1 cellular context compared by ENCODE assay signal in the genomic region with DNA sequence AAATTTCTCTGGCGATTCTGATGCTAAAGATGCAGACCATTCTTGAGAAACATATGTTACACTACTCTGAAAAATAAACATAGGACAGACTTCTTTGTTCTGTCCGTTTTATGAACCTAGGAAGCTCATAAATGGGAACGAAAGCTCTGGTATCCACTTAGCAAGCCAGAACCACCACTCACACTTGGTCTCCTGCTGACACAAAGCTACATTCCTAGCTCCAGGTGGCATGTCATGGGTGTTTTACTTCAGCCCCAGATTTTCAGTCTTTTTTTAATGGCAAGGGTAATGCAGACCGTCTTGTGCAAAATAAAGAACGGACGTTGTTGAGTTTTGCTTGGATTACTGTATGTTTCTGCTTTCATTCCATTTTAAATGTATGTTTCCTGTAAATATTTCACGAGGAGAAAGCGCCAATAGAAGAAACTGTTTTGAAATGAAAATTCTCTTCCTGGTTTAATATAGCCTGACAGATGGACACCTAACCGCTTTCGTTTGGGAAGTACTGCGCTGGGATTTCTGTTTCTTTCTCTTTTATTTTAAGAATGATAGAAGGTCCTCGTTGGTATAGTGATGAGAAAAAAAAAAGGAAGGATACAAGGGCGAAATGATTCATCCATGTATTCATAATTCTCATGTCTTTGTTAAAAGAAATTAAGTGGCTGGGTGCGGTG.
TF ChIP-seq lines count a peak whose summit lies in the region.

No MANE protein-coding gene starts in this region.

TF ChIP-seq in HepG2, 621 proteins besides CTCF, POLR2A, EP300 and RAD21 (continued from another document):
- TF ChIP-seq, protein P1, sequence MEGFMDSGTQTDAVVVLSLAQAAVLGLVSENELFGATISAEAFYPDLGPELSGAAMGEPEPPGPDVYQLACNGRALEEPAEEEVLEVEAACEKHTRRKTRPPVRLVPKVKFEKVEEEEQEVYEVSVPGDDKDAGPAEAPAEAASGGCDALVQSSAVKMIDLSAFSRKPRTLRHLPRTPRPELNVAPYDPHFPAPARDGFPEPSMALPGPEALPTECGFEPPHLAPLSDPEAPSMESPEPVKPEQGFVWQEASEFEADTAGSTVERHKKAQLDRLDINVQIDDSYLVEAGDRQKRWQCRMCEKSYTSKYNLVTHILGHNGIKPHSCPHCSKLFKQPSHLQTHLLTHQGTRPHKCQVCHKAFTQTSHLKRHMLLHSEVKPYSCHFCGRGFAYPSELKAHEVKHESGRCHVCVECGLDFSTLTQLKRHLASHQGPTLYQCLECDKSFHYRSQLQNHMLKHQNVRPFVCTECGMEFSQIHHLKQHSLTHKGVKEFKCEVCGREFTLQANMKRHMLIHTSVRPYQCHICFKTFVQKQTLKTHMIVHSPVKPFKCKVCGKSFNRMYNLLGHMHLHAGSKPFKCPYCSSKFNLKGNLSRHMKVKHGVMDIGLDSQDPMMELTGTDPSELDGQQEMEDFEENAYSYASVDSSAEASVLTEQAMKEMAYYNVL (CRISPR knock-in tag; IDR thresholded peaks at IDR 0.05; ENCODE audit: borderline replicate concordance): peak; percentile 39; the same call in 1 of the 2 replicates
- TF ChIP-seq BCL6 (CRISPR knock-in tag; IDR thresholded peaks at IDR 0.05) (0 out of 2 replicates have a peak, but pooled peaks have one; percentile 3), ZNF317 (CRISPR knock-in tag; IDR thresholded peaks at IDR 0.05) (no peak), PCBP2 (optimal IDR thresholded peaks at IDR 0.05; ENCODE audit: low read depth, low read length, poor library complexity, severe bottlenecking) (no peak), ZEB1 (IDR thresholded peaks at IDR 0.05; ENCODE audit: insufficient replicate concordance, low read depth) (no peak), ELF3 (CRISPR knock-in tag; IDR thresholded peaks at IDR 0.05) (peak; percentile 17; the same call in 1 of the 2 replicates), TBX2 (CRISPR knock-in tag; IDR thresholded peaks at IDR 0.05; ENCODE audit: borderline replicate concordance) (no peak), SNAI1 (CRISPR knock-in tag; IDR thresholded peaks at IDR 0.05; ENCODE audit: borderline replicate concordance) (0 out of 2 replicates have a peak, but pooled peaks have one; percentile 55), ZNF296 (CRISPR knock-in tag; conservative IDR thresholded peaks at IDR 0.05) (no peak), ZNF101 (CRISPR knock-in tag; IDR thresholded peaks at IDR 0.05; ENCODE audit: borderline replicate concordance, low read depth) (no peak), ZNF766 (CRISPR knock-in tag; IDR thresholded peaks at IDR 0.05; ENCODE audit: borderline replicate concordance) (no peak), SMARCC2 (IDR thresholded peaks at IDR 0.05) (no peak), ZNF703 (CRISPR knock-in tag; IDR thresholded peaks at IDR 0.05; ENCODE audit: borderline replicate concordance) (no peak), CAMTA2 (CRISPR knock-in tag; IDR thresholded peaks at IDR 0.05; ENCODE audit: borderline replicate concordance) (no peak), ZNF720 (CRISPR knock-in tag; IDR thresholded peaks at IDR 0.05) (no peak), CREB1 (IDR thresholded peaks at IDR 0.05) (no peak), CREB1 (CRISPR knock-in tag; IDR thresholded peaks at IDR 0.05) (0 out of 2 replicates have a peak, but pooled peaks have one; percentile 23), SYNCRIP (IDR thresholded peaks at IDR 0.05; ENCODE audit: insufficient read depth, low read depth, low read length) (no peak), ZNF761 (CRISPR knock-in tag; conservative IDR thresholded peaks at IDR 0.05) (0 out of 2 replicates have a peak, but pooled peaks have one; percentile 6), KLF11 (CRISPR knock-in tag; IDR thresholded peaks at IDR 0.05) (no peak), MIER2 (CRISPR knock-in tag; IDR thresholded peaks at IDR 0.05) (no peak), ZNF589 (CRISPR knock-in tag; conservative IDR thresholded peaks at IDR 0.05) (no peak), ZSCAN25 (CRISPR knock-in tag; IDR thresholded peaks at IDR 0.05) (0 out of 2 replicates have a peak, but pooled peaks have one; percentile 40), MAFF (IDR thresholded peaks at IDR 0.05; ENCODE audit: low read depth, low read length) (no peak), ZNF792 (CRISPR knock-in tag; IDR thresholded peaks at IDR 0.05) (0 out of 2 replicates have a peak, but pooled peaks have one; percentile 26), ZNF891 (CRISPR knock-in tag; IDR thresholded peaks at IDR 0.05) (no peak)
- TF ChIP-seq, protein P2, sequence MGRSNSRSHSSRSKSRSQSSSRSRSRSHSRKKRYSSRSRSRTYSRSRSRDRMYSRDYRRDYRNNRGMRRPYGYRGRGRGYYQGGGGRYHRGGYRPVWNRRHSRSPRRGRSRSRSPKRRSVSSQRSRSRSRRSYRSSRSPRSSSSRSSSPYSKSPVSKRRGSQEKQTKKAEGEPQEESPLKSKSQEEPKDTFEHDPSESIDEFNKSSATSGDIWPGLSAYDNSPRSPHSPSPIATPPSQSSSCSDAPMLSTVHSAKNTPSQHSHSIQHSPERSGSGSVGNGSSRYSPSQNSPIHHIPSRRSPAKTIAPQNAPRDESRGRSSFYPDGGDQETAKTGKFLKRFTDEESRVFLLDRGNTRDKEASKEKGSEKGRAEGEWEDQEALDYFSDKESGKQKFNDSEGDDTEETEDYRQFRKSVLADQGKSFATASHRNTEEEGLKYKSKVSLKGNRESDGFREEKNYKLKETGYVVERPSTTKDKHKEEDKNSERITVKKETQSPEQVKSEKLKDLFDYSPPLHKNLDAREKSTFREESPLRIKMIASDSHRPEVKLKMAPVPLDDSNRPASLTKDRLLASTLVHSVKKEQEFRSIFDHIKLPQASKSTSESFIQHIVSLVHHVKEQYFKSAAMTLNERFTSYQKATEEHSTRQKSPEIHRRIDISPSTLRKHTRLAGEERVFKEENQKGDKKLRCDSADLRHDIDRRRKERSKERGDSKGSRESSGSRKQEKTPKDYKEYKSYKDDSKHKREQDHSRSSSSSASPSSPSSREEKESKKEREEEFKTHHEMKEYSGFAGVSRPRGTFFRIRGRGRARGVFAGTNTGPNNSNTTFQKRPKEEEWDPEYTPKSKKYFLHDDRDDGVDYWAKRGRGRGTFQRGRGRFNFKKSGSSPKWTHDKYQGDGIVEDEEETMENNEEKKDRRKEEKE (IDR thresholded peaks at IDR 0.05): no peak
- TF ChIP-seq, protein P3, sequence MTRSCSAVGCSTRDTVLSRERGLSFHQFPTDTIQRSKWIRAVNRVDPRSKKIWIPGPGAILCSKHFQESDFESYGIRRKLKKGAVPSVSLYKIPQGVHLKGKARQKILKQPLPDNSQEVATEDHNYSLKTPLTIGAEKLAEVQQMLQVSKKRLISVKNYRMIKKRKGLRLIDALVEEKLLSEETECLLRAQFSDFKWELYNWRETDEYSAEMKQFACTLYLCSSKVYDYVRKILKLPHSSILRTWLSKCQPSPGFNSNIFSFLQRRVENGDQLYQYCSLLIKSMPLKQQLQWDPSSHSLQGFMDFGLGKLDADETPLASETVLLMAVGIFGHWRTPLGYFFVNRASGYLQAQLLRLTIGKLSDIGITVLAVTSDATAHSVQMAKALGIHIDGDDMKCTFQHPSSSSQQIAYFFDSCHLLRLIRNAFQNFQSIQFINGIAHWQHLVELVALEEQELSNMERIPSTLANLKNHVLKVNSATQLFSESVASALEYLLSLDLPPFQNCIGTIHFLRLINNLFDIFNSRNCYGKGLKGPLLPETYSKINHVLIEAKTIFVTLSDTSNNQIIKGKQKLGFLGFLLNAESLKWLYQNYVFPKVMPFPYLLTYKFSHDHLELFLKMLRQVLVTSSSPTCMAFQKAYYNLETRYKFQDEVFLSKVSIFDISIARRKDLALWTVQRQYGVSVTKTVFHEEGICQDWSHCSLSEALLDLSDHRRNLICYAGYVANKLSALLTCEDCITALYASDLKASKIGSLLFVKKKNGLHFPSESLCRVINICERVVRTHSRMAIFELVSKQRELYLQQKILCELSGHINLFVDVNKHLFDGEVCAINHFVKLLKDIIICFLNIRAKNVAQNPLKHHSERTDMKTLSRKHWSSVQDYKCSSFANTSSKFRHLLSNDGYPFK (CRISPR knock-in tag; IDR thresholded peaks at IDR 0.05; ENCODE audit: borderline replicate concordance): no peak
- TF ChIP-seq, protein P4, sequence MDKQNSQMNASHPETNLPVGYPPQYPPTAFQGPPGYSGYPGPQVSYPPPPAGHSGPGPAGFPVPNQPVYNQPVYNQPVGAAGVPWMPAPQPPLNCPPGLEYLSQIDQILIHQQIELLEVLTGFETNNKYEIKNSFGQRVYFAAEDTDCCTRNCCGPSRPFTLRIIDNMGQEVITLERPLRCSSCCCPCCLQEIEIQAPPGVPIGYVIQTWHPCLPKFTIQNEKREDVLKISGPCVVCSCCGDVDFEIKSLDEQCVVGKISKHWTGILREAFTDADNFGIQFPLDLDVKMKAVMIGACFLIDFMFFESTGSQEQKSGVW (CRISPR knock-in tag; IDR thresholded peaks at IDR 0.05; ENCODE audit: borderline replicate concordance): no peak
- TF ChIP-seq, protein P5, sequence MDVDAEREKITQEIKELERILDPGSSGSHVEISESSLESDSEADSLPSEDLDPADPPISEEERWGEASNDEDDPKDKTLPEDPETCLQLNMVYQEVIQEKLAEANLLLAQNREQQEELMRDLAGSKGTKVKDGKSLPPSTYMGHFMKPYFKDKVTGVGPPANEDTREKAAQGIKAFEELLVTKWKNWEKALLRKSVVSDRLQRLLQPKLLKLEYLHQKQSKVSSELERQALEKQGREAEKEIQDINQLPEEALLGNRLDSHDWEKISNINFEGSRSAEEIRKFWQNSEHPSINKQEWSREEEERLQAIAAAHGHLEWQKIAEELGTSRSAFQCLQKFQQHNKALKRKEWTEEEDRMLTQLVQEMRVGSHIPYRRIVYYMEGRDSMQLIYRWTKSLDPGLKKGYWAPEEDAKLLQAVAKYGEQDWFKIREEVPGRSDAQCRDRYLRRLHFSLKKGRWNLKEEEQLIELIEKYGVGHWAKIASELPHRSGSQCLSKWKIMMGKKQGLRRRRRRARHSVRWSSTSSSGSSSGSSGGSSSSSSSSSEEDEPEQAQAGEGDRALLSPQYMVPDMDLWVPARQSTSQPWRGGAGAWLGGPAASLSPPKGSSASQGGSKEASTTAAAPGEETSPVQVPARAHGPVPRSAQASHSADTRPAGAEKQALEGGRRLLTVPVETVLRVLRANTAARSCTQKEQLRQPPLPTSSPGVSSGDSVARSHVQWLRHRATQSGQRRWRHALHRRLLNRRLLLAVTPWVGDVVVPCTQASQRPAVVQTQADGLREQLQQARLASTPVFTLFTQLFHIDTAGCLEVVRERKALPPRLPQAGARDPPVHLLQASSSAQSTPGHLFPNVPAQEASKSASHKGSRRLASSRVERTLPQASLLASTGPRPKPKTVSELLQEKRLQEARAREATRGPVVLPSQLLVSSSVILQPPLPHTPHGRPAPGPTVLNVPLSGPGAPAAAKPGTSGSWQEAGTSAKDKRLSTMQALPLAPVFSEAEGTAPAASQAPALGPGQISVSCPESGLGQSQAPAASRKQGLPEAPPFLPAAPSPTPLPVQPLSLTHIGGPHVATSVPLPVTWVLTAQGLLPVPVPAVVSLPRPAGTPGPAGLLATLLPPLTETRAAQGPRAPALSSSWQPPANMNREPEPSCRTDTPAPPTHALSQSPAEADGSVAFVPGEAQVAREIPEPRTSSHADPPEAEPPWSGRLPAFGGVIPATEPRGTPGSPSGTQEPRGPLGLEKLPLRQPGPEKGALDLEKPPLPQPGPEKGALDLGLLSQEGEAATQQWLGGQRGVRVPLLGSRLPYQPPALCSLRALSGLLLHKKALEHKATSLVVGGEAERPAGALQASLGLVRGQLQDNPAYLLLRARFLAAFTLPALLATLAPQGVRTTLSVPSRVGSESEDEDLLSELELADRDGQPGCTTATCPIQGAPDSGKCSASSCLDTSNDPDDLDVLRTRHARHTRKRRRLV (CRISPR knock-in tag; IDR thresholded peaks at IDR 0.05): peak; percentile 41; the same call in 1 of the 2 replicates
- TF ChIP-seq, protein P6, sequence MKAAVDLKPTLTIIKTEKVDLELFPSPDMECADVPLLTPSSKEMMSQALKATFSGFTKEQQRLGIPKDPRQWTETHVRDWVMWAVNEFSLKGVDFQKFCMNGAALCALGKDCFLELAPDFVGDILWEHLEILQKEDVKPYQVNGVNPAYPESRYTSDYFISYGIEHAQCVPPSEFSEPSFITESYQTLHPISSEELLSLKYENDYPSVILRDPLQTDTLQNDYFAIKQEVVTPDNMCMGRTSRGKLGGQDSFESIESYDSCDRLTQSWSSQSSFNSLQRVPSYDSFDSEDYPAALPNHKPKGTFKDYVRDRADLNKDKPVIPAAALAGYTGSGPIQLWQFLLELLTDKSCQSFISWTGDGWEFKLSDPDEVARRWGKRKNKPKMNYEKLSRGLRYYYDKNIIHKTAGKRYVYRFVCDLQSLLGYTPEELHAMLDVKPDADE (CRISPR knock-in tag; IDR thresholded peaks at IDR 0.05): 0 out of 2 replicates have a peak, but pooled peaks have one; percentile 5
- TF ChIP-seq, protein P7, sequence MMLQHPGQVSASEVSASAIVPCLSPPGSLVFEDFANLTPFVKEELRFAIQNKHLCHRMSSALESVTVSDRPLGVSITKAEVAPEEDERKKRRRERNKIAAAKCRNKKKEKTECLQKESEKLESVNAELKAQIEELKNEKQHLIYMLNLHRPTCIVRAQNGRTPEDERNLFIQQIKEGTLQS (CRISPR knock-in tag; IDR thresholded peaks at IDR 0.05): no peak
